Comparison of ENCODE assay signal across 8 cellular contexts in genomic region chr7:122310119-122311021, GRCh38. TPM values are rescaled to one million over a fixed set of nuclear protein-coding genes. Genes with fewer than 3 reads are reported as not detected.
DNase-seq lines count a peak whose midpoint lies in the region; ATAC-seq and TF ChIP-seq lines count a peak whose summit lies in the region.

No MANE protein-coding gene starts in this region.

- peaks cover 56% of the 10 kb centered on the region in 2 donors for H3K27me3 Mint-ChIP-seq in natural killer cell (ENCODE audit: low read depth in 2 of 2)
- peaks cover 46 to 57% of the 10 kb centered on the region in 2 donors for H3K27me3 Mint-ChIP-seq in natural killer cell treated with Interleukin-12 subunit alpha and Interleukin-12 subunit beta and Interleukin-15 and Interleukin-18, amount 100 ng/mL, for 72 hours

- H3K36me3 ChIP-seq in ES-I3 (ENCODE audit: insufficient read depth, low read length) (no peaks in the 10 kb centered on the region), HUES48 (ENCODE audit: control insufficient read depth, insufficient read depth, low read length) (no peaks in the 10 kb centered on the region), parathyroid adenoma (ENCODE audit: control insufficient read depth, insufficient read depth, low read length) (no peaks in the 10 kb centered on the region)

- H2AFZ ChIP-seq in parathyroid adenoma = peak overlapping the region; percentile 46

- H3K27ac ChIP-seq in HUES48 (ENCODE audit: low read depth, low read length) (peak overlapping the region; percentile 86), parathyroid adenoma (no peak overlapping the region)

- H3K4me1 ChIP-seq in ES-I3 (ENCODE audit: insufficient read depth, low read length) (no peaks in the 10 kb centered on the region; the same call in 1 of the 2 replicates), HUES48 (ENCODE audit: control insufficient read depth, insufficient read depth, low read length) (peaks cover 64% of the 10 kb centered on the region), parathyroid adenoma (no peaks in the 10 kb centered on the region)

- H3K27me3 ChIP-seq in HUES48 (ENCODE audit: control insufficient read depth, insufficient read depth, low read length) = peaks cover 96% of the 10 kb centered on the region
- H3K27me3 ChIP-seq in parathyroid adenoma (ENCODE audit: control insufficient read depth, insufficient read depth, low read length) = peaks cover 15% of the 10 kb centered on the region

- peak overlapping the region; percentile 53 for H3K4me2 ChIP-seq in parathyroid adenoma (ENCODE audit: low read length)

- H3K27ac Mint-ChIP-seq in natural killer cell = no peak overlapping the region
- H3K27ac Mint-ChIP-seq in natural killer cell treated with Interleukin-12 subunit alpha and Interleukin-12 subunit beta and Interleukin-15 and Interleukin-18, amount 100 ng/mL, for 72 hours = no peak overlapping the region

- peak overlapping the region; percentile 83 for H3K4me3 ChIP-seq in HUES48 (ENCODE audit: low read depth, low read length)
- peak overlapping the region; percentile 45 for H3K4me3 ChIP-seq in parathyroid adenoma (ENCODE audit: low read depth, low read length)

- H3K9me3 Mint-ChIP-seq in natural killer cell = peaks cover 2 to 9% of the 10 kb centered on the region in 2 donors
- H3K9me3 Mint-ChIP-seq in natural killer cell treated with Interleukin-12 subunit alpha and Interleukin-12 subunit beta and Interleukin-15 and Interleukin-18, amount 100 ng/mL, for 72 hours = peaks cover 3% of the 10 kb centered on the region

- H3K79me2 ChIP-seq in parathyroid adenoma = no peaks in the 10 kb centered on the region

- DNase-seq in fibroblast of peridontal ligament (ENCODE audit: extremely low read depth) (peak; percentile 30), NOMO-1 treated with DMSO at 0.1 percent for 48 hours (lab: John Stamatoyannopoulos, UW; ENCODE audit: unreplicated experiment) (no peak), natural killer cell (no peak)
- DNase-seq in natural killer cell treated with Interleukin-12 subunit alpha and Interleukin-12 subunit beta and Interleukin-15 and Interleukin-18, amount 100 ng/mL, for 72 hours (ENCODE audit: low spot score) = no peak

- peaks cover 8% of the 10 kb centered on the region for H3K36me3 Mint-ChIP-seq in natural killer cell
- H3K36me3 Mint-ChIP-seq in natural killer cell treated with Interleukin-12 subunit alpha and Interleukin-12 subunit beta and Interleukin-15 and Interleukin-18, amount 100 ng/mL, for 72 hours = peaks cover 14% of the 10 kb centered on the region

- ATAC-seq in GM21423 (IDR thresholded peaks at IDR 0.05; ENCODE audit: unreplicated experiment) = no peak
- ATAC-seq in natural killer cell = no peak
- no peak for ATAC-seq in natural killer cell treated with Interleukin-12 subunit alpha and Interleukin-12 subunit beta and Interleukin-15 and Interleukin-18, amount 100 ng/mL, for 72 hours

- H3K9ac ChIP-seq in ES-I3 (ENCODE audit: low read depth, low read length) (peak overlapping the region; percentile 56; the same call in 1 of the 2 replicates), HUES48 (ENCODE audit: low read depth, low read length) (peak overlapping the region; percentile 23; the same call in 1 of the 2 replicates), parathyroid adenoma (no peak overlapping the region)

- TF ChIP-seq CTCF in parathyroid adenoma (IDR thresholded peaks at IDR 0.05) = no peak
- TF ChIP-seq CTCF in natural killer cell (IDR thresholded peaks at IDR 0.05) = no peak

- H3K4me1 Mint-ChIP-seq in natural killer cell = peaks cover 0 to 5% of the 10 kb centered on the region in 2 donors
- H3K4me1 Mint-ChIP-seq in natural killer cell treated with Interleukin-12 subunit alpha and Interleukin-12 subunit beta and Interleukin-15 and Interleukin-18, amount 100 ng/mL, for 72 hours (ENCODE audit: low read depth in 2 of 2) = no peaks in the 10 kb centered on the region

- intact Hi-C loops in natural killer cell (cut with micrococcal nuclease) = no loop called here

- H3K9me3 ChIP-seq in ES-I3 (ENCODE audit: control insufficient read depth, insufficient read depth, low read length) (no peaks in the 10 kb centered on the region), HUES48 (ENCODE audit: control insufficient read depth, insufficient read depth, low read length) (no peaks in the 10 kb centered on the region), parathyroid adenoma (ENCODE audit: control insufficient read depth, low read length) (no peaks in the 10 kb centered on the region)

- no peak overlapping the region for H3K4me3 Mint-ChIP-seq in natural killer cell
- no peak overlapping the region for H3K4me3 Mint-ChIP-seq in natural killer cell treated with Interleukin-12 subunit alpha and Interleukin-12 subunit beta and Interleukin-15 and Interleukin-18, amount 100 ng/mL, for 72 hours

RNA-seq across cellular contexts. Expression of gene FEZF1, which starts 5.8 kb away (rescaled TPM):
- total RNA-seq in natural killer cell = not detected
- not detected for total RNA-seq in natural killer cell treated with Interleukin-12 subunit alpha and Interleukin-12 subunit beta and Interleukin-15 and Interleukin-18, amount 100 ng/mL, for 72 hours
